15 cellular contexts compared by ENCODE assay signal in genomic region chr1:216183007-216183406, GRCh38.
A peak's percentile ranks its signal among the peaks of the same experiment; 100 is the strongest.
DNase-seq lines count a peak whose midpoint lies in the region; ATAC-seq and TF ChIP-seq lines count a peak whose summit lies in the region.
"Had no signal": no experiment of that assay in that cellular context is flagged by ENCODE, and none has a peak within 500 bp of the region (broad histone marks: within the 10 kb centered on the region; RNA-seq: fewer than 3 reads in every experiment).

No MANE protein-coding gene starts in this region.

- no peak overlapping the region for H3K56ac ChIP-seq in mesendoderm (ENCODE audit: low read length)

- no peak for TF ChIP-seq CTCF in brain microvascular endothelial cell (IDR thresholded peaks at IDR 0.05; ENCODE audit: low read depth, low read length, missing control alignments)

- H3K4me2 ChIP-seq in mesendoderm (ENCODE audit: low read length), result no peak overlapping the region

- H3K79me1 ChIP-seq in mesendoderm (ENCODE audit: low read length), result no peaks in the 10 kb centered on the region

- DNase-seq in ELF-1 (ENCODE audit: low read depth, low spot score) (peak; percentile 81), NCI-H1694 treated with DMSO at 0.1 percent for 48 hours (lab: John Stamatoyannopoulos, UW) (peak; percentile 97), brain microvascular endothelial cell (peak; percentile 23), mesendoderm (peak; percentile 96), Ammon's horn (ENCODE audit: low spot score) (no peak), NK-92 (lab: John Stamatoyannopoulos, UW; ENCODE audit: unreplicated experiment) (no peak)
- no peak for DNase-seq in stimulated activated naive CD4-positive, alpha-beta T cell (lab: John Stamatoyannopoulos, UW)
- DNase-seq: cortex of kidney, DMS79 treated with DMSO at 0.1 percent for 48 hours, immature natural killer cell, NCI-H2081 treated with DMSO at 0.1 percent for 48 hours, T-helper 9 cell, uterus had no signal

- no peak overlapping the region for H4K8ac ChIP-seq in mesendoderm (ENCODE audit: low read depth, low read length)

- no peak overlapping the region for H4K5ac ChIP-seq in mesendoderm (ENCODE audit: low read length)

- no peak overlapping the region for H2BK5ac ChIP-seq in mesendoderm (ENCODE audit: low read length)

- H3K23ac ChIP-seq in mesendoderm (ENCODE audit: low read length), result no peak overlapping the region

- H3K4ac ChIP-seq in mesendoderm (ENCODE audit: low read depth, low read length), result no peak overlapping the region

- H2BK120ac ChIP-seq in mesendoderm (ENCODE audit: low read depth, low read length), result no peak overlapping the region

- H2BK15ac ChIP-seq in mesendoderm (replicated peaks; ENCODE audit: low read depth), result no peak overlapping the region

- in situ Hi-C loops in brain microvascular endothelial cell (cut with HindIII; ENCODE audit: low pct_ligation_motif_present, low sequenced_read_pairs), result no loop called here

- no peak overlapping the region for H3K18ac ChIP-seq in mesendoderm (ENCODE audit: low read length)

- H3K79me2 ChIP-seq in mesendoderm (ENCODE audit: control insufficient read depth, insufficient read depth, low read length), result no peaks in the 10 kb centered on the region

- WGBS in mesendoderm (ENCODE audit: extremely low coverage, insufficient coverage, low lambda C conversion rate), result no CpG with 5 or more reads among the region's 4 CpGs

- H3K4me3 ChIP-seq in brain microvascular endothelial cell (ENCODE audit: low read depth, low read length) (no peak overlapping the region), mesendoderm (ENCODE audit: low read length) (no peak overlapping the region)
- H3K4me3 ChIP-seq: uterus had no signal

- H3K27ac ChIP-seq in brain microvascular endothelial cell (no peak overlapping the region), mesendoderm (ENCODE audit: low read depth, low read length) (no peak overlapping the region)
- H3K27ac ChIP-seq: HL-60, uterus had no signal

- no peak for ATAC-seq in HG03108 (IDR thresholded peaks at IDR 0.05; ENCODE audit: unreplicated experiment)

- H3K9ac ChIP-seq in mesendoderm (ENCODE audit: low read length), result no peak overlapping the region

- no peaks in the 10 kb centered on the region for H3K36me3 ChIP-seq in brain microvascular endothelial cell (replicated peaks)
- H3K36me3 ChIP-seq in mesendoderm (ENCODE audit: control insufficient read depth, insufficient read depth, low read length), result no peaks in the 10 kb centered on the region
- H3K36me3 ChIP-seq: uterus had no signal

- H3K4me1 ChIP-seq in mesendoderm (ENCODE audit: control insufficient read depth, low read depth, low read length), result peaks cover 3% of the 10 kb centered on the region
- H3K4me1 ChIP-seq: uterus had no signal

- no peaks in the 10 kb centered on the region for H3K27me3 ChIP-seq in brain microvascular endothelial cell (replicated peaks)
- H3K27me3 ChIP-seq in mesendoderm (ENCODE audit: insufficient read depth, low read length, poor library complexity), result no peaks in the 10 kb centered on the region
- H3K27me3 ChIP-seq: uterus had no signal

- no peak overlapping the region for H2AK5ac ChIP-seq in mesendoderm (ENCODE audit: low read length)

Comparison
In these comparisons a context has a peak if more than half of its experiments do, and no peak if none do; other contexts are left out.
1. DNase-seq: peak in ELF-1 (single experiment), NCI-H1694 treated with DMSO at 0.1 percent for 48 hours (single experiment), brain microvascular endothelial cell (single experiment) and mesendoderm (single experiment); none in Ammon's horn (single experiment), NK-92 (single experiment) and stimulated activated naive CD4-positive, alpha-beta T cell (0 of 6).